In genomic region chr13:44690376-44690775, GRCh38 we compare ENCODE assay signal across 27 cellular contexts.
"Had no signal": no experiment of that assay in that cellular context is flagged by ENCODE, and none has a peak within 500 bp of the region (broad histone marks: within the 10 kb centered on the region; RNA-seq: fewer than 3 reads in every experiment).

No MANE protein-coding gene starts in this region.

- H3K9me3 ChIP-seq: stomach, suprapubic skin, testis, thoracic aorta, thyroid gland, tibial nerve, transverse colon, upper lobe of left lung, upper lobe of right lung, uterus, vagina had no signal

- H3K27me3 ChIP-seq: stomach, testis, thyroid gland, tibial nerve, transverse colon, upper lobe of left lung, upper lobe of right lung, uterus, vagina had no signal

- H3K27me3 Mint-ChIP-seq: type B pancreatic cell had no signal

- H3K4me3 ChIP-seq: stomach, suprapubic skin, testis, thoracic aorta, thyroid gland, tibial nerve, transverse colon, upper lobe of left lung, upper lobe of right lung, uterus, vagina had no signal

- H3K27ac Mint-ChIP-seq: stimulated activated effector memory CD8-positive, alpha-beta T cell treated with anti-CD3 and anti-CD28 coated beads, Interleukin-12 subunit alpha, Interleukin-12 subunit beta, amount 100 ng/mL, for 72 hours; stimulated activated memory B cell treated with anti-CD40 and anti-IgM and Interleukin-4, amounts not matched to agents 10 μg/mL and 1 μg/mL and 100 μg/mL, for 72 hours; stimulated activated naive B cell treated with anti-CD40 and anti-IgM and Interleukin-4, amounts not matched to agents 10 μg/mL and 1 μg/mL and 100 μg/mL, for 72 hours; stimulated activated naive CD8-positive, alpha-beta T cell treated with anti-CD3 and anti-CD28 coated beads, Interleukin-15, amount 100 ng/mL, for 72 hours; stimulated activated naive CD8-positive, alpha-beta T cell treated with anti-CD3 and anti-CD28 coated beads, Interleukin-15, Interleukin-2, amounts not matched to agents 100 ng/mL and 50 ng/mL, for 24 hours; type B pancreatic cell had no signal

- DNase-seq: stimulated activated CD4-positive, alpha-beta T cell treated with anti-CD3 and anti-CD28 coated beads, Interleukin-2, amount 100 ng/mL, for 48 hours; stimulated activated CD4-positive, alpha-beta T cell treated with anti-CD3 and anti-CD28 coated beads, Interleukin-4, amount 100 ng/mL, for 1 hour; stimulated activated CD4-positive, alpha-beta T cell treated with anti-CD3 and anti-CD28 coated beads, Interleukin-4, amount 100 ng/mL, for 24 hours; stimulated activated CD4-positive, alpha-beta T cell treated with anti-CD3 and anti-CD28 coated beads, Interleukin-4, amount 100 ng/mL, for 4 hours; stimulated activated CD8-positive, alpha-beta memory T cell treated with anti-CD3 and anti-CD28 coated beads, Interleukin-4, amount 100 ng/mL, for 48 hours; stimulated activated naive B cell treated with anti-CD40 and anti-IgM and Interleukin-4, amounts not matched to agents 10 μg/mL and 1 μg/mL and 100 μg/mL, for 72 hours; stimulated activated naive CD4-positive, alpha-beta T cell; stimulated activated naive CD4-positive, alpha-beta T cell treated with Interleukin-2 at 50 U/mL for 16 hours; stimulated activated naive CD8-positive, alpha-beta T cell treated with anti-CD3 and anti-CD28 coated beads, Interleukin-15, amount 100 ng/mL, for 72 hours; stimulated activated naive CD8-positive, alpha-beta T cell treated with anti-CD3 and anti-CD28 coated beads, Interleukin-15, Interleukin-2, amounts not matched to agents 100 U/mL and 50 U/mL, for 24 hours; stomach; substantia nigra; testis; thyroid gland; transverse colon; trophoblast cell; upper lobe of left lung; upper lobe of right lung; uterus had no signal

- H3K9me3 Mint-ChIP-seq: stimulated activated naive CD8-positive, alpha-beta T cell treated with anti-CD3 and anti-CD28 coated beads, Interleukin-15, Interleukin-2, amounts not matched to agents 100 ng/mL and 50 ng/mL, for 24 hours had no signal

- H3K4me3 Mint-ChIP-seq: stimulated activated effector memory CD8-positive, alpha-beta T cell treated with anti-CD3 and anti-CD28 coated beads, Interleukin-12 subunit alpha, Interleukin-12 subunit beta, amount 100 ng/mL, for 72 hours; stimulated activated memory B cell treated with anti-CD40 and anti-IgM and Interleukin-4, amounts not matched to agents 10 μg/mL and 1 μg/mL and 100 μg/mL, for 72 hours; stimulated activated naive B cell treated with anti-CD40 and anti-IgM and Interleukin-4, amounts not matched to agents 10 μg/mL and 1 μg/mL and 100 μg/mL, for 72 hours; stimulated activated naive CD8-positive, alpha-beta T cell treated with anti-CD3 and anti-CD28 coated beads, Interleukin-15, amount 100 ng/mL, for 72 hours; stimulated activated naive CD8-positive, alpha-beta T cell treated with anti-CD3 and anti-CD28 coated beads, Interleukin-15, Interleukin-2, amounts not matched to agents 100 ng/mL and 50 ng/mL, for 24 hours; type B pancreatic cell had no signal

- ATAC-seq: stimulated activated effector memory CD8-positive, alpha-beta T cell treated with anti-CD3 and anti-CD28 coated beads, Interleukin-12 subunit alpha, Interleukin-12 subunit beta, amount 100 ng/mL, for 72 hours; stimulated activated memory B cell treated with anti-CD40 and anti-IgM and Interleukin-4, amounts not matched to agents 10 μg/mL and 1 μg/mL and 100 μg/mL, for 72 hours; stimulated activated naive B cell treated with anti-CD40 and anti-IgM and Interleukin-4, amounts not matched to agents 10 μg/mL and 1 μg/mL and 100 μg/mL, for 72 hours; stimulated activated naive CD8-positive, alpha-beta T cell treated with anti-CD3 and anti-CD28 coated beads, Interleukin-15, amount 100 ng/mL, for 72 hours; stimulated activated naive CD8-positive, alpha-beta T cell treated with anti-CD3 and anti-CD28 coated beads, Interleukin-15, Interleukin-2, amounts not matched to agents 100 U/mL and 50 U/mL, for 24 hours; upper lobe of right lung had no signal

- H3K27ac ChIP-seq: stomach, suprapubic skin, testis, thyroid gland, tibial nerve, transverse colon, upper lobe of left lung, upper lobe of right lung, uterus, vagina had no signal

- H3K36me3 ChIP-seq: stomach, suprapubic skin, thoracic aorta, thyroid gland, tibial nerve, transverse colon, upper lobe of left lung, upper lobe of right lung, uterus, vagina had no signal

- H3K36me3 Mint-ChIP-seq: stimulated activated effector memory CD8-positive, alpha-beta T cell treated with anti-CD3 and anti-CD28 coated beads, Interleukin-12 subunit alpha, Interleukin-12 subunit beta, amount 100 ng/mL, for 72 hours; stimulated activated memory B cell treated with anti-CD40 and anti-IgM and Interleukin-4, amounts not matched to agents 10 μg/mL and 1 μg/mL and 100 μg/mL, for 72 hours; stimulated activated naive B cell treated with anti-CD40 and anti-IgM and Interleukin-4, amounts not matched to agents 10 μg/mL and 1 μg/mL and 100 μg/mL, for 72 hours; type B pancreatic cell had no signal

- H3K4me1 Mint-ChIP-seq: stimulated activated memory B cell treated with anti-CD40 and anti-IgM and Interleukin-4, amounts not matched to agents 10 μg/mL and 1 μg/mL and 100 μg/mL, for 72 hours had no signal

- H3K4me1 ChIP-seq: suprapubic skin, testis, thyroid gland, transverse colon, upper lobe of left lung, upper lobe of right lung, uterus, vagina had no signal
